In genomic region chr1:184971522-184972265, GRCh38 we compare ENCODE assay signal across 10 cellular contexts. TPM values are rescaled to one million over a fixed set of nuclear protein-coding genes. Genes with fewer than 3 reads are reported as not detected.
DNase-seq lines count a peak whose midpoint lies in the region; ATAC-seq, FAIRE-seq and TF ChIP-seq lines count a peak whose summit lies in the region.
"Had no signal": no experiment of that assay in that cellular context is flagged by ENCODE, and none has a peak within 500 bp of the region (broad histone marks: within the 10 kb centered on the region; RNA-seq: fewer than 3 reads in every experiment).

No MANE protein-coding gene starts in this region.

- H3K9me3 ChIP-seq in left lung (no peaks in the 10 kb centered on the region), endodermal cell (ENCODE audit: control insufficient read depth, low read length) (no peaks in the 10 kb centered on the region)

- WGBS in endodermal cell (ENCODE audit: insufficient coverage in 1 of 2, insufficient read length in 1 of 2), 2 experiments, result 98% methylated on average over 5 to 8 of the region's 8 CpGs

- H3K36me3 Mint-ChIP-seq in T-cell, result no peaks in the 10 kb centered on the region
- H3K36me3 Mint-ChIP-seq in stimulated activated memory B cell treated with anti-CD40 and anti-IgM and Interleukin-4, amounts not matched to agents 10 μg/mL and 1 μg/mL and 100 μg/mL, for 72 hours, result no peaks in the 10 kb centered on the region
- no peaks in the 10 kb centered on the region for H3K36me3 Mint-ChIP-seq in endodermal cell (ENCODE audit: low read depth)

- ATAC-seq in T-cell (replicated peaks in 1 of 4), result no peak
- no peak for ATAC-seq in foreskin keratinocyte
- ATAC-seq in stimulated activated memory B cell treated with anti-CD40 and anti-IgM and Interleukin-4, amounts not matched to agents 10 μg/mL and 1 μg/mL and 100 μg/mL, for 72 hours, result no peak
- no peak for ATAC-seq in HG03439 (IDR thresholded peaks at IDR 0.05; ENCODE audit: unreplicated experiment)
- ATAC-seq in left lung, result no peak
- ATAC-seq: sciatic nerve had no signal

- POLR2A ChIA-PET in T-cell (lab: Charles Lee), result interaction anchor here (0.6 to 2.4 kb wide), 8 partner anchors 10 to 187 kb away, joined by 3 to 14 read pairs (median 5); no protein-coding TSS in a partner anchor

- H3K27me3 ChIP-seq in foreskin keratinocyte, result no peaks in the 10 kb centered on the region
- no peaks in the 10 kb centered on the region for H3K27me3 ChIP-seq in left lung
- peaks cover 55% of the 10 kb centered on the region for H3K27me3 ChIP-seq in endodermal cell (ENCODE audit: control insufficient read depth, insufficient read depth, low read length, poor library complexity, severe bottlenecking)

- H3K27me3 Mint-ChIP-seq in T-cell (peaks cover 7 to 9% of the 10 kb centered on the region in 2 donors), endodermal cell (ENCODE audit: insufficient read depth) (peaks cover 56% of the 10 kb centered on the region)
- peaks cover 14% of the 10 kb centered on the region for H3K27me3 Mint-ChIP-seq in stimulated activated memory B cell treated with anti-CD40 and anti-IgM and Interleukin-4, amounts not matched to agents 10 μg/mL and 1 μg/mL and 100 μg/mL, for 72 hours

- peak overlapping the region in 1 of 2 donors; percentile 69 for H3K4me3 ChIP-seq in left lung
- H3K4me3 ChIP-seq in endodermal cell (ENCODE audit: low read length), result no peak overlapping the region

- intact Hi-C loops in left lung (cut with DNase I), result no loop called here

- H3K27ac Mint-ChIP-seq in T-cell (peak overlapping the region; percentile 91 to 92), endodermal cell (no peak overlapping the region)
- peak overlapping the region; percentile 83 for H3K27ac Mint-ChIP-seq in stimulated activated memory B cell treated with anti-CD40 and anti-IgM and Interleukin-4, amounts not matched to agents 10 μg/mL and 1 μg/mL and 100 μg/mL, for 72 hours

- H3K9ac ChIP-seq in endodermal cell (ENCODE audit: extremely low read depth, low read length, poor library complexity, severe bottlenecking), result no peak overlapping the region

- H3K4me1 ChIP-seq in foreskin keratinocyte, result peaks cover 29% of the 10 kb centered on the region
- H3K4me1 ChIP-seq in left lung, result peaks cover 4 to 49% of the 10 kb centered on the region in 2 donors
- no peaks in the 10 kb centered on the region for H3K4me1 ChIP-seq in endodermal cell (ENCODE audit: control insufficient read depth, insufficient read depth, low read length)

- TF ChIP-seq CTCF in foreskin keratinocyte (conservative IDR thresholded peaks at IDR 0.05) (no peak), left lung (IDR thresholded peaks at IDR 0.05) (no peak), endodermal cell (conservative IDR thresholded peaks at IDR 0.05) (no peak)

- peak overlapping the region in 2 of 3 donors; percentile 48 to 90 for H3K4me3 Mint-ChIP-seq in T-cell
- peak overlapping the region; percentile 45 for H3K4me3 Mint-ChIP-seq in stimulated activated memory B cell treated with anti-CD40 and anti-IgM and Interleukin-4, amounts not matched to agents 10 μg/mL and 1 μg/mL and 100 μg/mL, for 72 hours
- H3K4me3 Mint-ChIP-seq in endodermal cell, result no peak overlapping the region

- H3K9me3 Mint-ChIP-seq in T-cell (no peaks in the 10 kb centered on the region), endodermal cell (peaks cover 2% of the 10 kb centered on the region)
- no peaks in the 10 kb centered on the region for H3K9me3 Mint-ChIP-seq in stimulated activated memory B cell treated with anti-CD40 and anti-IgM and Interleukin-4, amounts not matched to agents 10 μg/mL and 1 μg/mL and 100 μg/mL, for 72 hours

- peak; percentile 49 for FAIRE-seq in GM18507 (lab: Jason Lieb, UNC)

- DNase-seq in GM18507 (ENCODE audit: extremely low spot score, insufficient read length, low read depth), result no peak
- no peak for DNase-seq in T-cell
- DNase-seq in foreskin keratinocyte, result peak in 1 of 2 donors; percentile 23
- no peak for DNase-seq in left lung
- DNase-seq in endodermal cell, result no peak
- DNase-seq: cerebellar nuclear complex, NCI-H1417 treated with DMSO at 0.1 percent for 48 hours had no signal

- CTCF ChIA-PET in T-cell (lab: Charles Lee), result interaction anchor here (0.6 to 2.8 kb wide), 11 partner anchors 10 to 320 kb away, joined by 3 to 12 read pairs (median 4); no protein-coding TSS in a partner anchor

- H3K27ac ChIP-seq in foreskin keratinocyte (peak overlapping the region; percentile 93), left lung (no peak overlapping the region), endodermal cell (ENCODE audit: low read depth, low read length) (no peak overlapping the region)

- H3K4me1 Mint-ChIP-seq in T-cell, result peaks cover 25 to 72% (median 66%) of the 10 kb centered on the region in 3 donors
- H3K4me1 Mint-ChIP-seq in stimulated activated memory B cell treated with anti-CD40 and anti-IgM and Interleukin-4, amounts not matched to agents 10 μg/mL and 1 μg/mL and 100 μg/mL, for 72 hours, result peaks cover 59% of the 10 kb centered on the region
- peaks cover 6% of the 10 kb centered on the region for H3K4me1 Mint-ChIP-seq in endodermal cell

- H3K36me3 ChIP-seq in left lung (no peaks in the 10 kb centered on the region), endodermal cell (ENCODE audit: control insufficient read depth, insufficient read depth, low read length) (no peaks in the 10 kb centered on the region)

RNA-seq across cellular contexts. Expression of gene NIBAN1, which starts 2.6 kb away (rescaled TPM):
- total RNA-seq in T-cell (10 to 100 TPM; 19.9 to 53.6 (median 46.0) TPM), foreskin keratinocyte (22.6 and 28.2 TPM in 2 replicates), left lung (10 to 100 TPM; 18.8 to 54.3 TPM), endodermal cell (1 to 10 TPM; 4.8 to 5.1 TPM)
- 4.4 and 6.7 TPM in 2 replicates for polyA plus RNA-seq in foreskin keratinocyte
- 1.4 TPM for polyA plus RNA-seq in endodermal cell (2013, experiment 1 of 2)
- polyA plus RNA-seq in endodermal cell (2013, experiment 2 of 2), result 1.2 TPM
